Comparison of ENCODE assay signal across 20 cellular contexts in the genomic region with DNA sequence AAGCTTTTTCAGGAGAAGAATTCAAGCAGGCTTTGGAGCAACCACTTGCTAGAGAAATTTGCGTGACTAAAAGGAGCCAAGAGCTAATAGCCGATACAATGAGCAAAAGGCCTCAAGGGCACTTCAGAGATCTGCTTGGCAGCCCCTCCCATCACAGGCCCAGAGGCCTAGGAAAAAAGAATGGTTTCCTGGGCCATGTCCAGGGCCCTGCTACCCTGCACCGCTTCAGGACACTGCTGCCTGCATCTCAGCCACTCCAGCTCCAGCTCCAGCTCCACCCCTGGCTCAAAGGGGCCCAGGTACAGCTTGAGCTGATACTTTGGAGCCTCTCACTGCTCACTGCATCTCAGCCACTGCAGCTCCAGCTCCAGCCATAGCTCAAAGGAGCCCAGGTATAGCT.
DNase-seq lines count a peak whose midpoint lies in the region; ATAC-seq, FAIRE-seq and TF ChIP-seq lines count a peak whose summit lies in the region.
"Had no signal": no experiment of that assay in that cellular context is flagged by ENCODE, and none has a peak within 500 bp of the region (broad histone marks: within the 10 kb centered on the region; RNA-seq: fewer than 3 reads in every experiment).

No MANE protein-coding gene starts in this region.

- H3K4me3 Mint-ChIP-seq in dendritic cell treated with granulocyte-macrophage colony-stimulating factor and Interleukin-4, amounts not matched to agents 40 ng/mL and 50 ng/mL, for 4 days = no peak overlapping the region
- H3K4me3 Mint-ChIP-seq: activated naive CD8-positive, alpha-beta T cell treated with anti-CD3 and anti-CD28 coated beads for 36 hours; CD8-positive, alpha-beta memory T cell; neural crest cell; stimulated activated effector memory CD8-positive, alpha-beta T cell treated with anti-CD3 and anti-CD28 coated beads, Interleukin-12 subunit alpha, Interleukin-12 subunit beta, amount 100 ng/mL, for 72 hours had no signal

- peaks cover 62% of the 10 kb centered on the region for H3K4me1 Mint-ChIP-seq in dendritic cell treated with granulocyte-macrophage colony-stimulating factor and Interleukin-4, amounts not matched to agents 40 ng/mL and 50 ng/mL, for 4 days (ENCODE audit: low read depth)
- H3K4me1 Mint-ChIP-seq: stimulated activated effector memory CD8-positive, alpha-beta T cell treated with anti-CD3 and anti-CD28 coated beads, Interleukin-12 subunit alpha, Interleukin-12 subunit beta, amount 100 ng/mL, for 72 hours had no signal

- DNase-seq in DMS153 treated with DMSO at 0.1 percent for 48 hours (lab: John Stamatoyannopoulos, UW; ENCODE audit: unreplicated experiment) (peak; percentile 15), DMS153 (lab: John Stamatoyannopoulos, UW) (no peak), NCI-H2029 (lab: John Stamatoyannopoulos, UW) (peak; percentile 83), pancreas (no peak), GM03348 (ENCODE audit: low spot score) (no peak), cerebellum (ENCODE audit: low spot score) (no peak), head of caudate nucleus (no peak)
- DNase-seq: activated CD4-positive, alpha-beta T cell treated with anti-CD3 and anti-CD28 coated beads, Interleukin-2, amount 50 U/mL, for 1 hour; activated naive CD8-positive, alpha-beta T cell treated with anti-CD3 and anti-CD28 coated beads for 36 hours; CD8-positive, alpha-beta memory T cell; NCI-H1694 treated with DMSO at 0.1 percent for 48 hours; psoas muscle; SK-N-SH; stimulated activated CD4-positive, alpha-beta T cell treated with anti-CD3 and anti-CD28 coated beads, Interleukin-1b, Interleukin-23, amount 100 ng/mL, for 48 hours; T-helper 2 cell; testis had no signal

- H3K4me3 ChIP-seq in pancreas = no peak overlapping the region
- H3K4me3 ChIP-seq: psoas muscle, testis had no signal

- no peaks in the 10 kb centered on the region for H3K27me3 Mint-ChIP-seq in dendritic cell treated with granulocyte-macrophage colony-stimulating factor and Interleukin-4, amounts not matched to agents 40 ng/mL and 50 ng/mL, for 4 days
- H3K27me3 Mint-ChIP-seq: activated naive CD8-positive, alpha-beta T cell treated with anti-CD3 and anti-CD28 coated beads for 36 hours had no signal

- H3K4me1 ChIP-seq in pancreas = peaks cover 4 to 6% (median 4%) of the 10 kb centered on the region in 3 donors
- H3K4me1 ChIP-seq: psoas muscle, testis had no signal

- no peak for FAIRE-seq in pancreas (lab: Jason Lieb, UNC)

- TF ChIP-seq CTCF in pancreas (IDR thresholded peaks at IDR 0.05) = no peak

- no peaks in the 10 kb centered on the region for H3K9me3 ChIP-seq in pancreas
- H3K9me3 ChIP-seq: psoas muscle, SK-N-SH, testis had no signal

- H3K27me3 ChIP-seq in pancreas = no peaks in the 10 kb centered on the region
- H3K27me3 ChIP-seq: testis had no signal

- intact Hi-C loops in dendritic cell treated with granulocyte-macrophage colony-stimulating factor and Interleukin-4, amounts not matched to agents 40 ng/mL and 50 ng/mL, for 4 days (cut with micrococcal nuclease) = loop anchor here (10.0 kb wide), 2 partner anchors 103 to 133 kb away; no protein-coding TSS in a partner anchor
- intact Hi-C loops in pancreas (cut with DNase I) = no loop called here
- intact Hi-C loops in head of caudate nucleus (cut with DNase I) = no loop called here

- peaks cover 5% of the 10 kb centered on the region for H3K36me3 Mint-ChIP-seq in dendritic cell treated with granulocyte-macrophage colony-stimulating factor and Interleukin-4, amounts not matched to agents 40 ng/mL and 50 ng/mL, for 4 days (ENCODE audit: low read depth)
- H3K36me3 Mint-ChIP-seq: activated naive CD8-positive, alpha-beta T cell treated with anti-CD3 and anti-CD28 coated beads for 36 hours; CD8-positive, alpha-beta memory T cell; stimulated activated effector memory CD8-positive, alpha-beta T cell treated with anti-CD3 and anti-CD28 coated beads, Interleukin-12 subunit alpha, Interleukin-12 subunit beta, amount 100 ng/mL, for 72 hours had no signal

- no peak overlapping the region for H3K27ac ChIP-seq in pancreas
- H3K27ac ChIP-seq: 22Rv1, psoas muscle, testis had no signal

- no peaks in the 10 kb centered on the region for H3K36me3 ChIP-seq in pancreas

- H3K27ac Mint-ChIP-seq in dendritic cell treated with granulocyte-macrophage colony-stimulating factor and Interleukin-4, amounts not matched to agents 40 ng/mL and 50 ng/mL, for 4 days = peak overlapping the region; percentile 40
- H3K27ac Mint-ChIP-seq: activated naive CD8-positive, alpha-beta T cell treated with anti-CD3 and anti-CD28 coated beads for 36 hours; CD8-positive, alpha-beta memory T cell; stimulated activated effector memory CD8-positive, alpha-beta T cell treated with anti-CD3 and anti-CD28 coated beads, Interleukin-12 subunit alpha, Interleukin-12 subunit beta, amount 100 ng/mL, for 72 hours had no signal

- peaks cover 7% of the 10 kb centered on the region for H3K9me3 Mint-ChIP-seq in dendritic cell treated with granulocyte-macrophage colony-stimulating factor and Interleukin-4, amounts not matched to agents 40 ng/mL and 50 ng/mL, for 4 days
- H3K9me3 Mint-ChIP-seq: CD8-positive, alpha-beta memory T cell; stimulated activated effector memory CD8-positive, alpha-beta T cell treated with anti-CD3 and anti-CD28 coated beads, Interleukin-12 subunit alpha, Interleukin-12 subunit beta, amount 100 ng/mL, for 72 hours had no signal

- WGBS in pancreas, 2 donors = 61 to 68% methylated on average over 3 of the region's 3 CpGs

- peak; percentile 36 to 72 (median 53) for ATAC-seq in pancreas
- ATAC-seq: psoas muscle had no signal

Comparison
In these comparisons a context has a peak if more than half of its experiments do, and no peak if none do; other contexts are left out.
1. DNase-seq: peak in DMS153 treated with DMSO at 0.1 percent for 48 hours (single experiment) and NCI-H2029 (single experiment); none in DMS153 (single experiment), pancreas (0 of 6), GM03348 (single experiment), cerebellum (single experiment) and head of caudate nucleus (0 of 42).